10 cellular contexts compared by ENCODE assay signal in genomic region chr6:42766163-42766670, GRCh38. TPM values are rescaled to one million over a fixed set of nuclear protein-coding genes. Genes with fewer than 3 reads are reported as not detected.
A peak's percentile ranks its signal among the peaks of the same experiment; 100 is the strongest.
DNase-seq lines count a peak whose midpoint lies in the region; ATAC-seq, FAIRE-seq and TF ChIP-seq lines count a peak whose summit lies in the region.
"Had no signal": no experiment of that assay in that cellular context is flagged by ENCODE, and none has a peak within 500 bp of the region (broad histone marks: within the 10 kb centered on the region; RNA-seq: fewer than 3 reads in every experiment).

No MANE protein-coding gene starts in this region.

- H3K4me3 ChIP-seq in mammary epithelial cell (replicated peaks in 1 of 3; ENCODE audit: insufficient read depth in 1 of 3, low read depth in 2 of 3, low read length in 3 of 3): no peak overlapping the region
- no peak overlapping the region for H3K4me3 ChIP-seq in lower lobe of right lung
- H3K4me3 ChIP-seq: thyroid gland had no signal

- intact Hi-C loops in mammary epithelial cell (cut with micrococcal nuclease): loop anchor here (2.0 kb wide), 1 partner anchor 19 kb away; the partner anchor contains the start of gene TBCC
- intact Hi-C loops in lower lobe of right lung (cut with DNase I): no loop called here

- DNase-seq in AG08395 (ENCODE audit: low spot score) (peak; percentile 44), HT1080 (ENCODE audit: low read depth) (peak; percentile 93), mammary epithelial cell (peak; percentile 76), lower lobe of right lung (no peak), mucosa of gallbladder (ENCODE audit: low spot score) (no peak), GM19239 (ENCODE audit: insufficient read length, low spot score) (no peak), ureter (ENCODE audit: low spot score) (no peak)
- DNase-seq: effector memory CD8-positive, alpha-beta T cell; thyroid gland had no signal

- WGBS in mammary epithelial cell (ENCODE audit: low coverage, missing lambda C conversion rate): 96% methylated on average over 5 of the region's 5 CpGs

- dilution Hi-C loops in mammary epithelial cell (cut with HindIII; ENCODE audit: low sequenced_read_pairs): loop anchor here (5.0 kb wide), 2 partner anchors 54 to 101 kb away; no protein-coding TSS in a partner anchor

- H3K27ac ChIP-seq in mammary epithelial cell (ENCODE audit: insufficient read depth, low read depth, low read length) (no peak overlapping the region), lower lobe of right lung (no peak overlapping the region)
- H3K27ac ChIP-seq: thyroid gland had no signal

- H3K36me3 ChIP-seq in mammary epithelial cell (ENCODE audit: insufficient read depth, low read length): no peaks in the 10 kb centered on the region
- H3K36me3 ChIP-seq in lower lobe of right lung: no peaks in the 10 kb centered on the region
- H3K36me3 ChIP-seq: thyroid gland had no signal

- in situ Hi-C loops in mammary epithelial cell (cut with MboI; ENCODE audit: low sequenced_read_pairs in 2 of 2): no loop called here

- H3K27me3 ChIP-seq in mammary epithelial cell (ENCODE audit: insufficient read depth, low read length): no peaks in the 10 kb centered on the region
- no peaks in the 10 kb centered on the region for H3K27me3 ChIP-seq in lower lobe of right lung (ENCODE audit: low read depth)
- H3K27me3 ChIP-seq: thyroid gland had no signal

- H4K20me1 ChIP-seq in mammary epithelial cell (ENCODE audit: insufficient read depth, low read length): peaks cover 2% of the 10 kb centered on the region

- H3K4me1 ChIP-seq in mammary epithelial cell (ENCODE audit: insufficient read depth, low read length) (no peaks in the 10 kb centered on the region), lower lobe of right lung (peaks cover 13% of the 10 kb centered on the region)
- H3K4me1 ChIP-seq: thyroid gland had no signal

- BruUV-seq in mammary epithelial cell (replicated peaks; lab: Mats Ljungman, UMichigan): no TSS peak

- FAIRE-seq in GM19239 (lab: Jason Lieb, UNC): no peak

- peak; percentile 9 to 50 for ATAC-seq in lower lobe of right lung
- ATAC-seq in GM18520 (IDR thresholded peaks at IDR 0.05; ENCODE audit: unreplicated experiment): no peak
- ATAC-seq: effector memory CD8-positive, alpha-beta T cell had no signal

- no peak overlapping the region for H3K9ac ChIP-seq in mammary epithelial cell (ENCODE audit: insufficient read depth, low read length)

- no peak overlapping the region for H2AFZ ChIP-seq in mammary epithelial cell (ENCODE audit: low read depth, low read length)

- no peaks in the 10 kb centered on the region for H3K79me2 ChIP-seq in mammary epithelial cell (ENCODE audit: insufficient read depth, low read length)

- no peak overlapping the region for H3K4me2 ChIP-seq in mammary epithelial cell (ENCODE audit: insufficient read depth, low read depth, low read length)

- CTCF ChIA-PET in mammary epithelial cell (lab: Charles Lee; ENCODE audit: low non-redundant PET): no interaction called here

- H3K9me3 ChIP-seq in mammary epithelial cell (replicated peaks; ENCODE audit: insufficient read depth, low read length) (no peaks in the 10 kb centered on the region), lower lobe of right lung (no peaks in the 10 kb centered on the region)
- H3K9me3 ChIP-seq: thyroid gland had no signal

- TF ChIP-seq CTCF in mammary epithelial cell (conservative IDR thresholded peaks at IDR 0.05 in 1 of 2, IDR thresholded peaks at IDR 0.05 in 1 of 2; ENCODE audit: extremely low read depth in 1 of 2, insufficient read depth in 1 of 2, low read depth in 1 of 2, low read length in 2 of 2) (no peak), lower lobe of right lung (IDR thresholded peaks at IDR 0.05) (no peak)

RNA-seq across cellular contexts. Expression of gene BICRAL, which starts 15.6 kb away (rescaled TPM):
- total RNA-seq in HT1080 (2014; rRNA removed; shearing (Covaris generic)): 3.4 and 4.9 TPM in 2 replicates
- 6.1 and 9.3 TPM in 2 replicates for polyA plus RNA-seq in HT1080 (2015; cell fraction: cytosol; rRNA removed)
- 7.4 and 7.6 TPM in 2 replicates for polyA plus RNA-seq in HT1080 (2015; cell fraction: nucleus; rRNA removed)
- 1 to 10 TPM; 7.2 to 7.9 TPM for total RNA-seq in mammary epithelial cell
- polyA plus RNA-seq in mammary epithelial cell: 6.6 TPM
- 9.8 TPM for polyA minus RNA-seq in mammary epithelial cell
- total RNA-seq in lower lobe of right lung: 20.7 TPM
- 18.1 TPM for total RNA-seq in mucosa of gallbladder
- 25.1 TPM for total RNA-seq in ureter

RNA-seq across cellular contexts. Expression of gene TBCC, which starts 20.3 kb away (rescaled TPM):
- 44.9 and 51.8 TPM in 2 replicates for total RNA-seq in HT1080 (2014; rRNA removed; shearing (Covaris generic))
- polyA plus RNA-seq in HT1080 (2015; cell fraction: cytosol; rRNA removed): 25.1 and 30.2 TPM in 2 replicates
- polyA plus RNA-seq in HT1080 (2015; cell fraction: nucleus; rRNA removed): 29.6 and 30.1 TPM in 2 replicates
- total RNA-seq in mammary epithelial cell: 10 to 100 TPM; 13.5 to 27.8 TPM
- polyA plus RNA-seq in mammary epithelial cell: 15.4 TPM
- polyA minus RNA-seq in mammary epithelial cell: 25.6 TPM
- total RNA-seq in lower lobe of right lung: 19.3 TPM
- 19.7 TPM for total RNA-seq in mucosa of gallbladder
- 16.5 TPM for total RNA-seq in ureter

RNA-seq across cellular contexts. Expression of gene PRPH2, which starts 43.8 kb away (rescaled TPM):
- not detected in 2 replicates for total RNA-seq in HT1080 (2014; rRNA removed; shearing (Covaris generic))
- polyA plus RNA-seq in HT1080 (2015; cell fraction: cytosol; rRNA removed): not detected in 2 replicates
- polyA plus RNA-seq in HT1080 (2015; cell fraction: nucleus; rRNA removed): not detected in 2 replicates
- under 1 TPM; 0.09 to 0.50 TPM for total RNA-seq in mammary epithelial cell
- not detected for polyA plus RNA-seq in mammary epithelial cell
- polyA minus RNA-seq in mammary epithelial cell: not detected
- 0.68 TPM for total RNA-seq in lower lobe of right lung
- 1.7 TPM for total RNA-seq in mucosa of gallbladder
- 0.91 TPM for total RNA-seq in ureter

Comparison
In these comparisons a context has a peak if more than half of its experiments do, and no peak if none do; other contexts are left out.
1. DNase-seq: peak in AG08395 (single experiment), HT1080 (single experiment) and mammary epithelial cell (single experiment); none in lower lobe of right lung (single experiment), mucosa of gallbladder (single experiment), GM19239 (single experiment) and ureter (single experiment).